ENCODE assay signal across 8 cellular contexts in genomic region chr6:53794720-53795253, GRCh38. TPM values are rescaled to one million over a fixed set of nuclear protein-coding genes. Genes with fewer than 3 reads are reported as not detected.
DNase-seq lines count a peak whose midpoint lies in the region; ATAC-seq, FAIRE-seq and TF ChIP-seq lines count a peak whose summit lies in the region.

Gene LRRC1 (plus strand): TSS chr6:53795005. CDS start chr6:53795257, 252 bp downstream.

- peaks cover 12 to 19% of the 10 kb centered on the region in 2 donors for H3K27me3 Mint-ChIP-seq in T-cell

- H3K4me3 ChIP-seq in right cardiac atrium (ENCODE audit: low read length) (peak within 1 kb of the TSS; percentile 75), rectal smooth muscle tissue (ENCODE audit: low read length) (peak within 1 kb of the TSS; percentile 89), uterus (peak within 1 kb of the TSS; percentile 66 to 68)

- TF ChIP-seq POLR2A in GM12891 (IDR thresholded peaks at IDR 0.05; ENCODE audit: low read depth, low read length) (no peak), uterus (IDR thresholded peaks at IDR 0.05) (peak; percentile 44 to 77)

- H3K36me3 ChIP-seq in rectal smooth muscle tissue (ENCODE audit: control insufficient read depth, insufficient read depth, low read length) (no peaks in the 10 kb centered on the region), uterus (no peaks in the 10 kb centered on the region)

- DNase-seq in GM12891 (ENCODE audit: insufficient read length, low spot score) (peak; percentile 77), NCI-H1092 (lab: John Stamatoyannopoulos, UW) (peak; percentile 77), T-cell (peak; percentile 39 to 84 (median 71)), anterior cingulate cortex (lab: John Stamatoyannopoulos, UW) (peak; percentile 39 to 92 (median 85)), right cardiac atrium (peak; percentile 94 to 97 (median 97)), uterus (peak; percentile 86 to 93)

- H3K27ac ChIP-seq in right cardiac atrium (ENCODE audit: low read length) = peak within 1 kb of the TSS; percentile 32
- H3K27ac ChIP-seq in rectal smooth muscle tissue (ENCODE audit: low read depth, low read length) = peak within 1 kb of the TSS; percentile 67
- H3K27ac ChIP-seq in uterus = peak within 1 kb of the TSS; percentile 69 to 75

- POLR2A ChIA-PET in T-cell (lab: Charles Lee) = no interaction called here

- H3K4me3 Mint-ChIP-seq in T-cell = peak within 1 kb of the TSS; percentile 96 to 97 (median 96)

- under 1% methylated on average over 68 of the region's 68 CpGs for WGBS in right cardiac atrium

- intact Hi-C loops in right cardiac atrium (cut with DNase I) = loop anchor here (5.0 to 10.0 kb wide), 3 partner anchors 148 to 160 kb away; no protein-coding TSS in a partner anchor
- intact Hi-C loops in uterus (cut with DNase I; ENCODE audit: low total_unique reads) = loop anchor here (10.0 kb wide), 1 partner anchor 250 kb away; the partner anchor contains the start of gene GCLC

- H3K27ac Mint-ChIP-seq in T-cell = peak within 1 kb of the TSS; percentile 82 to 91

- TF ChIP-seq CTCF in uterus (IDR thresholded peaks at IDR 0.05) = no peak

- H3K4me1 Mint-ChIP-seq in T-cell = peaks cover 28 to 31% (median 29%) of the 10 kb centered on the region in 3 donors

- no peaks in the 10 kb centered on the region for H3K9me3 ChIP-seq in right cardiac atrium (ENCODE audit: control insufficient read depth, low read length)
- no peaks in the 10 kb centered on the region for H3K9me3 ChIP-seq in uterus

- no peaks in the 10 kb centered on the region for H3K36me3 Mint-ChIP-seq in T-cell

- CTCF ChIA-PET in T-cell (lab: Charles Lee) = interaction anchor here in 1 of 2 donors (0.7 kb wide), 1 partner anchor 76 kb away, joined by 3 read pairs; no protein-coding TSS in a partner anchor

- peak within 1 kb of the TSS; percentile 50 for H3K9ac ChIP-seq in rectal smooth muscle tissue (ENCODE audit: low read length)

- FAIRE-seq in GM12891 (lab: Jason Lieb, UNC) = peak; percentile 76

- no peaks in the 10 kb centered on the region for H3K9me3 Mint-ChIP-seq in T-cell

- H3K27me3 ChIP-seq in right cardiac atrium (ENCODE audit: control insufficient read depth, insufficient read depth) = no peaks in the 10 kb centered on the region
- no peaks in the 10 kb centered on the region for H3K27me3 ChIP-seq in rectal smooth muscle tissue (ENCODE audit: control insufficient read depth, insufficient read depth, low read length)
- no peaks in the 10 kb centered on the region for H3K27me3 ChIP-seq in uterus

- ATAC-seq in HG02588 (IDR thresholded peaks at IDR 0.05; ENCODE audit: unreplicated experiment) (peak; percentile 75), T-cell (replicated peaks in 1 of 4) (peak; percentile 71 to 76 (median 72)), right cardiac atrium (peak; percentile 93 to 96)

- H3K4me1 ChIP-seq in right cardiac atrium (ENCODE audit: control insufficient read depth, insufficient read depth, low read length) = no peaks in the 10 kb centered on the region
- H3K4me1 ChIP-seq in rectal smooth muscle tissue (ENCODE audit: control insufficient read depth, insufficient read depth, low read length) = peaks cover 2% of the 10 kb centered on the region
- no peaks in the 10 kb centered on the region for H3K4me1 ChIP-seq in uterus

TF ChIP-seq in GM12891, 5 proteins besides CTCF, POLR2A, EP300 and RAD21:
- TF ChIP-seq SPI1 (IDR thresholded peaks at IDR 0.05; ENCODE audit: low read depth, low read length) (no peak), PAX5 (IDR thresholded peaks at IDR 0.05; ENCODE audit: insufficient read depth, low read length, severe bottlenecking) (no peak), TAF1 (IDR thresholded peaks at IDR 0.05; ENCODE audit: low read depth, low read length) (0 out of 2 replicates have a peak, but pooled peaks have one; percentile 24), POLR2AphosphoS5 (IDR thresholded peaks at IDR 0.05; ENCODE audit: low read depth, low read length) (no peak), POU2F2 (IDR thresholded peaks at IDR 0.05; ENCODE audit: low read depth, low read length) (no peak)
TF ChIP-seq in GM12891: peak in this region for 1.

RNA-seq across cellular contexts. Expression of gene LRRC1, which starts in this region (rescaled TPM):
- 0.22 TPM for polyA plus RNA-seq in GM12891 (2012; ENCODE audit: low read depth, missing spikeins)
- total RNA-seq in T-cell (1 to 10 TPM; 2.1 to 3.9 (median 2.8) TPM), right cardiac atrium (1 to 10 TPM; 1.9 to 3.6 (median 3.3) TPM), uterus (10 to 100 TPM in 3 of 4 donors, 1 to 10 TPM in 1; 4.4 to 39.7 (median 17.7) TPM)
- polyA plus RNA-seq in right cardiac atrium = 2.3 TPM

Comparison
In these comparisons a context has a peak if more than half of its experiments do, and no peak if none do; other contexts are left out.
1. Peak in every context shown above with its lines: DNase-seq, ATAC-seq, H3K4me3 ChIP-seq and H3K27ac ChIP-seq.